25 cellular contexts compared by ENCODE assay signal in the genomic region with DNA sequence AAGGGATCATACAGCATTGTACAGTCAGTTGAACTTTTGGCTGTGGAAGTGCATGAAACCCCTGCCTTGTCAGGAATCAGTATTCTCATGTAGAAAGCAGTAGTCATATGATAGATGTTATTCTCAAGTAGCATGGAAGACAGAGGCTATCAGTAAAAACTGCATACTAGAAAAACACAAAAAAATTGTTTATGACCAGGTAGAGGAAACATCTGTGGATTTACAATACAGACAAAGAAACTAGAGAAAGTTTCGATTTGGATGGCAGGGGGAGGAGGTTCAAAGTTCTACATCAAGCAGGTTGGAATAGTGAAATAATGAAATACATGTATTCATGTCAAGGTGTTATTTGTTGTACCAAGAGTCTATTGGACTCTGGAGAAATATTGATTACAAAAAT.
"Had no signal": no experiment of that assay in that cellular context is flagged by ENCODE, and none has a peak within 500 bp of the region (broad histone marks: within the 10 kb centered on the region; RNA-seq: fewer than 3 reads in every experiment).

No MANE protein-coding gene starts in this region.

- H3K79me2 ChIP-seq: parathyroid adenoma had no signal

- H3K27ac ChIP-seq: neural progenitor cell, ovary, parathyroid adenoma, psoas muscle, right lobe of liver, sigmoid colon, stomach, thoracic aorta, thyroid gland, tibial nerve, upper lobe of left lung, uterus had no signal

- H2AFZ ChIP-seq: neural progenitor cell, parathyroid adenoma had no signal

- ATAC-seq: natural killer cell; psoas muscle; right cardiac atrium; right lobe of liver; stimulated activated effector memory CD8-positive, alpha-beta T cell treated with anti-CD3 and anti-CD28 coated beads, Interleukin-12 subunit alpha, Interleukin-12 subunit beta, amount 100 ng/mL, for 72 hours; stimulated activated naive B cell treated with anti-CD40 and anti-IgM and Interleukin-4, amounts not matched to agents 10 μg/mL and 1 μg/mL and 100 μg/mL, for 72 hours had no signal

- H3K9me3 ChIP-seq: ovary, psoas muscle, right lobe of liver, sigmoid colon, stomach, thoracic aorta, thyroid gland, upper lobe of left lung, uterus had no signal

- H3K4me1 ChIP-seq: neural progenitor cell, parathyroid adenoma, psoas muscle, right lobe of liver, sigmoid colon, stomach, thyroid gland, tibial nerve, upper lobe of left lung, uterus had no signal

- FAIRE-seq: small intestine had no signal

- H3K9ac ChIP-seq: neural progenitor cell, parathyroid adenoma had no signal

- H3K4me3 ChIP-seq: neural progenitor cell, ovary, psoas muscle, right lobe of liver, sigmoid colon, stomach, thoracic aorta, thyroid gland, tibial nerve, upper lobe of left lung, uterus had no signal

- H3K27me3 ChIP-seq: neural progenitor cell, ovary, right lobe of liver, sigmoid colon, stomach, thyroid gland, tibial nerve, upper lobe of left lung, uterus had no signal

- DNase-seq: natural killer cell; occipital lobe; ovary; posterior cingulate gyrus; psoas muscle; right cardiac atrium; right lobe of liver; sigmoid colon; small intestine; stimulated activated CD4-positive, alpha-beta T cell treated with anti-CD3 and anti-CD28 coated beads, Interleukin-15, amount 100 ng/mL, for 24 hours; stimulated activated CD4-positive, alpha-beta T cell treated with anti-CD3 and anti-CD28 coated beads, Interleukin-2, amount 100 ng/mL, for 24 hours; stimulated activated CD4-positive, alpha-beta T cell treated with anti-CD3 and anti-CD28 coated beads, Interleukin-2, amount 100 ng/mL, for 48 hours; stimulated activated CD4-positive, alpha-beta T cell treated with anti-CD3 and anti-CD28 coated beads, Interleukin-4, amount 100 ng/mL, for 24 hours; stimulated activated naive B cell treated with anti-CD40 and anti-IgM and Interleukin-4, amounts not matched to agents 10 μg/mL and 1 μg/mL and 100 μg/mL, for 72 hours; stimulated activated naive CD4-positive, alpha-beta T cell treated with Interleukin-2 at 50 U/mL for 16 hours; stomach; thyroid gland; trophoblast cell; upper lobe of left lung; uterus had no signal

- H3K4me2 ChIP-seq: neural progenitor cell had no signal

- H3K36me3 ChIP-seq: neural progenitor cell, ovary, right lobe of liver, sigmoid colon, stomach, thoracic aorta, thyroid gland, tibial nerve, upper lobe of left lung, uterus had no signal
